ENCODE assay signal across 32 cellular contexts in the genomic region with DNA sequence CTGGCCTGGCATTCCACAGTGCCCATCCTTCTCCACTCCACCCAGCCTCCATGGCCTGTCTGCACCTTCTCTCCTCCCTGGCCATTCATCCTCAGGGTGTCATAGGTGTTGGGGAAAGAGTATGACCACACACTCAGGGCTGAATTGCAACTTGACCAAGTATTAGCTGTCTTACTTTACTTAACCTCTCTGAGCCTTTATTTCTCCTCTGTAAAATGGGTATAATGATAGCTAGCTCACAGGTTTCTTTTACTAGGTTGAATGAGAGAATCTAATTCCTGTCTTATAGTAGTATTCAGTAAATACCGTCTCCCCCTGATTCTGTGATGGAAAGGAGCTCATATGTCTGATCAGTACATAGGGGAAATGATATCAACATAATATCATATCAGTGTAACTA.
"Had no signal": no experiment of that assay in that cellular context is flagged by ENCODE, and none has a peak within 500 bp of the region (broad histone marks: within the 10 kb centered on the region; RNA-seq: fewer than 3 reads in every experiment).

No MANE protein-coding gene starts in this region.

- H3K9me3 Mint-ChIP-seq: activated CD4-positive, alpha-beta memory T cell treated with anti-CD3 and anti-CD28 coated beads for 36 hours; activated CD4-positive, alpha-beta T cell treated with anti-CD3 and anti-CD28 coated beads, Interleukin-2, amount 10 ng/mL, durations not matched to agents 24 days and 14 days; activated naive CD4-positive, alpha-beta T cell treated with anti-CD3 and anti-CD28 coated beads, Interleukin-2, amount 10 ng/mL, durations not matched to agents 7 days and 5 days; activated naive CD4-positive, alpha-beta T cell treated with anti-CD3 and anti-CD28 coated beads, Interleukin-2, amount 50 U/mL, for 72 hours; activated naive CD8-positive, alpha-beta T cell treated with anti-CD3 and anti-CD28 coated beads, Interleukin-2, amount 10 ng/mL, durations not matched to agents 7 days and 5 days; activated T-helper 1 cell treated with anti-CD3 and anti-CD28 coated beads, Interleukin-12 subunit alpha, Interleukin-12 subunit beta, Interleukin-2, Interleukin-4 antibody, amounts not matched to agents 30 ng/mL and 10 ng/mL and 1 ng/mL, durations not matched to agents 14 hours and 24 hours and 36 hours; activated T-helper 2 cell treated with anti-CD3 and anti-CD28 coated beads, Interferon-gamma antibody, Interleukin-2, Interleukin-4, amounts not matched to agents 10 μg/mL and 5 μg/mL and 100 μg/mL, durations not matched to agents 14 hours and 24 hours and 36 hours; brain; dendritic cell treated with granulocyte-macrophage colony-stimulating factor and Interleukin-4, amounts not matched to agents 40 ng/mL and 50 ng/mL, for 4 days; endodermal cell had no signal

- H3K4me3 Mint-ChIP-seq: activated CD4-positive, alpha-beta memory T cell treated with anti-CD3 and anti-CD28 coated beads for 36 hours; activated CD4-positive, alpha-beta T cell treated with anti-CD3 and anti-CD28 coated beads for 36 hours; activated CD4-positive, alpha-beta T cell treated with anti-CD3 and anti-CD28 coated beads, Interleukin-2, amount 10 ng/mL, durations not matched to agents 24 days and 14 days; activated CD8-positive, alpha-beta memory T cell treated with anti-CD3 and anti-CD28 coated beads, Interleukin-2, amount 10 ng/mL, durations not matched to agents 7 days and 5 days; activated CD8-positive, alpha-beta T cell treated with anti-CD3 and anti-CD28 coated beads, Interleukin-2, amount 10 ng/mL, durations not matched to agents 7 days and 5 days; activated naive CD4-positive, alpha-beta T cell treated with anti-CD3 and anti-CD28 coated beads, Interleukin-2, amount 10 ng/mL, durations not matched to agents 7 days and 5 days; activated naive CD8-positive, alpha-beta T cell treated with anti-CD3 and anti-CD28 coated beads, Interleukin-2, amount 10 ng/mL, durations not matched to agents 7 days and 5 days; activated T-helper 1 cell treated with anti-CD3 and anti-CD28 coated beads, Interleukin-12 subunit alpha, Interleukin-12 subunit beta, Interleukin-2, Interleukin-4 antibody, amounts not matched to agents 30 ng/mL and 10 ng/mL and 1 ng/mL, durations not matched to agents 14 hours and 24 hours and 36 hours; brain; dendritic cell treated with granulocyte-macrophage colony-stimulating factor and Interleukin-4, amounts not matched to agents 40 ng/mL and 50 ng/mL, for 4 days; endodermal cell had no signal

- H3K36me3 ChIP-seq: ascending aorta, breast epithelium, cardiac muscle cell had no signal

- H3K27me3 Mint-ChIP-seq: activated CD4-positive, alpha-beta memory T cell treated with anti-CD3 and anti-CD28 coated beads for 36 hours; activated CD4-positive, alpha-beta T cell treated with anti-CD3 and anti-CD28 coated beads for 36 hours; activated CD4-positive, alpha-beta T cell treated with anti-CD3 and anti-CD28 coated beads, Interleukin-2, amount 10 ng/mL, durations not matched to agents 24 days and 14 days; activated CD8-positive, alpha-beta memory T cell treated with anti-CD3 and anti-CD28 coated beads, Interleukin-2, amount 10 ng/mL, durations not matched to agents 7 days and 5 days; activated naive CD4-positive, alpha-beta T cell treated with anti-CD3 and anti-CD28 coated beads, Interleukin-2, amount 10 ng/mL, durations not matched to agents 7 days and 5 days; activated naive CD8-positive, alpha-beta T cell treated with anti-CD3 and anti-CD28 coated beads, Interleukin-2, amount 10 ng/mL, durations not matched to agents 7 days and 5 days; brain; dendritic cell treated with granulocyte-macrophage colony-stimulating factor and Interleukin-4, amounts not matched to agents 40 ng/mL and 50 ng/mL, for 4 days had no signal

- FAIRE-seq: frontal cortex had no signal

- ATAC-seq: activated CD4-positive, alpha-beta T cell treated with anti-CD3 and anti-CD28 coated beads for 36 hours; activated CD8-positive, alpha-beta memory T cell treated with anti-CD3 and anti-CD28 coated beads, Interleukin-2, amount 10 ng/mL, durations not matched to agents 7 days and 5 days; activated CD8-positive, alpha-beta T cell treated with anti-CD3 and anti-CD28 coated beads, Interleukin-2, amount 10 ng/mL, durations not matched to agents 7 days and 5 days; activated naive CD4-positive, alpha-beta T cell treated with anti-CD3 and anti-CD28 coated beads, Interleukin-2, amount 50 U/mL, for 72 hours; esophagus mucosa had no signal

- H3K27me3 ChIP-seq: ascending aorta, breast epithelium, cardiac muscle cell, dorsolateral prefrontal cortex had no signal

- H3K27ac ChIP-seq: ascending aorta, breast epithelium, cardiac muscle cell, coronary artery, dorsolateral prefrontal cortex had no signal

- H3K36me3 Mint-ChIP-seq: activated CD4-positive, alpha-beta memory T cell treated with anti-CD3 and anti-CD28 coated beads for 36 hours; activated CD8-positive, alpha-beta memory T cell treated with anti-CD3 and anti-CD28 coated beads, Interleukin-2, amount 10 ng/mL, durations not matched to agents 7 days and 5 days; activated naive CD4-positive, alpha-beta T cell treated with anti-CD3 and anti-CD28 coated beads, Interleukin-2, amount 50 U/mL, for 72 hours had no signal

- H3K9me3 ChIP-seq: ascending aorta, breast epithelium had no signal

- H3K4me3 ChIP-seq: ascending aorta, breast epithelium, cardiac muscle cell, coronary artery, dorsolateral prefrontal cortex had no signal

- DNase-seq: activated CD4-positive, alpha-beta memory T cell treated with anti-CD3 and anti-CD28 coated beads for 36 hours; activated CD4-positive, alpha-beta T cell treated with anti-CD3 and anti-CD28 coated beads for 36 hours; activated CD4-positive, alpha-beta T cell treated with anti-CD3 and anti-CD28 coated beads, Interleukin-2, amount 10 ng/mL, durations not matched to agents 24 days and 14 days; activated CD4-positive, CD25-positive, alpha-beta regulatory T cell; activated CD4-positive, CD25-positive, alpha-beta regulatory T cell treated with anti-CD3 and anti-CD28 coated beads, Interleukin-2, amount 50 U/mL, for 72 hours; activated CD8-positive, alpha-beta memory T cell treated with anti-CD3 and anti-CD28 coated beads, Interleukin-2, amount 10 ng/mL, durations not matched to agents 7 days and 5 days; activated CD8-positive, alpha-beta memory T cell treated with anti-CD3 and anti-CD28 coated beads, Interleukin-2, amount 50 U/mL, for 4 hours; activated CD8-positive, alpha-beta T cell treated with anti-CD3 and anti-CD28 coated beads, Interleukin-2, amount 10 ng/mL, durations not matched to agents 7 days and 5 days; activated gamma-delta T cell; activated naive CD4-positive, alpha-beta T cell; activated naive CD4-positive, alpha-beta T cell treated with anti-CD3 and anti-CD28 coated beads, Interleukin-2, amount 10 ng/mL, durations not matched to agents 7 days and 5 days; activated naive CD8-positive, alpha-beta T cell treated with anti-CD3 and anti-CD28 coated beads, Interleukin-2, amount 10 ng/mL, durations not matched to agents 7 days and 5 days; activated T-cell treated with anti-CD3 and anti-CD28 coated beads, Interleukin-2, amount 50 U/mL, for 1 hour; activated T-cell treated with anti-CD3 and anti-CD28 coated beads, Interleukin-2, amount 50 U/mL, for 48 hours; central memory CD4-positive, alpha-beta T cell; dorsolateral prefrontal cortex; effector memory CD4-positive, alpha-beta T cell; endodermal cell; foreskin fibroblast; head of caudate nucleus; T-helper 2 cell had no signal

- H3K27ac Mint-ChIP-seq: activated CD4-positive, alpha-beta memory T cell treated with anti-CD3 and anti-CD28 coated beads for 36 hours; activated CD4-positive, alpha-beta T cell treated with anti-CD3 and anti-CD28 coated beads for 36 hours; activated CD4-positive, alpha-beta T cell treated with anti-CD3 and anti-CD28 coated beads, Interleukin-2, amount 10 ng/mL, durations not matched to agents 24 days and 14 days; activated CD8-positive, alpha-beta memory T cell treated with anti-CD3 and anti-CD28 coated beads, Interleukin-2, amount 10 ng/mL, durations not matched to agents 7 days and 5 days; activated CD8-positive, alpha-beta T cell treated with anti-CD3 and anti-CD28 coated beads, Interleukin-2, amount 10 ng/mL, durations not matched to agents 7 days and 5 days; activated naive CD4-positive, alpha-beta T cell treated with anti-CD3 and anti-CD28 coated beads, Interleukin-2, amount 10 ng/mL, durations not matched to agents 7 days and 5 days; activated naive CD4-positive, alpha-beta T cell treated with anti-CD3 and anti-CD28 coated beads, Interleukin-2, amount 50 U/mL, for 72 hours; activated naive CD8-positive, alpha-beta T cell treated with anti-CD3 and anti-CD28 coated beads, Interleukin-2, amount 10 ng/mL, durations not matched to agents 7 days and 5 days; activated T-helper 1 cell treated with anti-CD3 and anti-CD28 coated beads, Interleukin-12 subunit alpha, Interleukin-12 subunit beta, Interleukin-2, Interleukin-4 antibody, amounts not matched to agents 30 ng/mL and 10 ng/mL and 1 ng/mL, durations not matched to agents 14 hours and 24 hours and 36 hours; activated T-helper 2 cell treated with anti-CD3 and anti-CD28 coated beads, Interferon-gamma antibody, Interleukin-2, Interleukin-4, amounts not matched to agents 10 μg/mL and 5 μg/mL and 100 μg/mL, durations not matched to agents 14 hours and 24 hours and 36 hours; dendritic cell treated with granulocyte-macrophage colony-stimulating factor and Interleukin-4, amounts not matched to agents 40 ng/mL and 50 ng/mL, for 4 days; endodermal cell had no signal
